In the genomic region with DNA sequence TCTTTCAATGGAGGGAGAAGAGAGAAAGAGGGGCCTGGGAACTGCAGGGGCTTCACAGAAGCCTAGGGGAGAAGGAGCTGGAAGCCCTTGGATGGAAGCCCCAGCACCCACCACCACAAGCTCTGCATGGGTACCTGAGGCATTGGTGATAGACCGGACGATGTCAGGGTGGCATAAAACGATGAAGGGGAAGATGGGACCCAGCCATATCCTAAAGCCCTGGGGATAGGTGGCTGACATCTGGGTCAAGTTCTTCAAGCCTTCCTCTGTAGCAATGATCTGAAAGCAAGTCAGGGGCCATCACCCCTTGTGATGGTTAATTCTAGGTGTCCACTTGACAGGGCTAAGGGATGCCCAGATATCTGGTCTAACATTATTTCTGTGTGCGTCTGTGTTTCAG, we compare ENCODE assay signal across 39 cellular contexts. TPM values are rescaled to one million over a fixed set of nuclear protein-coding genes. Genes with fewer than 3 reads are reported as not detected.
"Had no signal": no experiment of that assay in that cellular context is flagged by ENCODE, and none has a peak within 500 bp of the region (broad histone marks: within the 10 kb centered on the region; RNA-seq: fewer than 3 reads in every experiment).

No MANE protein-coding gene starts in this region.

- H3K36me3 Mint-ChIP-seq: activated CD4-positive, alpha-beta memory T cell treated with anti-CD3 and anti-CD28 coated beads for 36 hours; activated naive CD8-positive, alpha-beta T cell treated with anti-CD3 and anti-CD28 coated beads for 36 hours; brain had no signal

- H3K9me3 Mint-ChIP-seq: activated B cell treated with CpG ODN at 0.5 μM for 24 hours; activated CD4-positive, alpha-beta memory T cell treated with anti-CD3 and anti-CD28 coated beads for 36 hours; activated CD4-positive, alpha-beta T cell treated with anti-CD3 and anti-CD28 coated beads, Interleukin-2, amount 10 ng/mL, durations not matched to agents 24 days and 14 days; activated CD8-positive, alpha-beta T cell treated with anti-CD3 and anti-CD28 coated beads for 36 hours; activated naive CD4-positive, alpha-beta T cell treated with anti-CD3 and anti-CD28 coated beads for 36 hours; activated naive CD4-positive, alpha-beta T cell treated with anti-CD3 and anti-CD28 coated beads, Interleukin-2, amount 50 U/mL, for 72 hours; activated naive CD8-positive, alpha-beta T cell treated with anti-CD3 and anti-CD28 coated beads for 36 hours; activated T-cell treated with anti-CD3 and anti-CD28 coated beads, Interleukin-2, amount 50 U/mL, for 4 hours; activated T-cell treated with anti-CD3 and anti-CD28 coated beads, Interleukin-2, amount 50 U/mL, for 72 hours; activated T-helper 1 cell treated with anti-CD3 and anti-CD28 coated beads, Interleukin-12 subunit alpha, Interleukin-12 subunit beta, Interleukin-2, Interleukin-4 antibody, amounts not matched to agents 30 ng/mL and 10 ng/mL and 1 ng/mL, durations not matched to agents 14 hours and 24 hours and 36 hours; activated T-helper 17 cell treated with anti-CD3 and anti-CD28 coated beads, Interleukin-2, amount 50 U/mL, for 72 hours; central memory CD8-positive, alpha-beta T cell; T-helper 2 cell treated with Interferon-gamma antibody and Interleukin-4, amounts not matched to agents 5 μg/mL and 100 μg/mL, for 36 hours had no signal

- H3K27me3 ChIP-seq: ascending aorta, cardiac muscle cell had no signal

- H3K4me1 Mint-ChIP-seq: activated B cell treated with CpG ODN at 0.5 μM for 24 hours; activated CD4-positive, alpha-beta T cell treated with anti-CD3 and anti-CD28 coated beads, Interleukin-2, amount 10 ng/mL, durations not matched to agents 24 days and 14 days; activated naive CD8-positive, alpha-beta T cell treated with anti-CD3 and anti-CD28 coated beads for 36 hours; activated T-helper 17 cell treated with anti-CD3 and anti-CD28 coated beads, Interleukin-2, amount 50 U/mL, for 72 hours; brain; central memory CD8-positive, alpha-beta T cell had no signal

- H3K27ac ChIP-seq: ascending aorta, cardiac muscle cell, VCaP had no signal

- H3K36me3 ChIP-seq: cardiac muscle cell had no signal

- H3K27ac Mint-ChIP-seq: activated B cell treated with CpG ODN at 0.5 μM for 24 hours; activated CD4-positive, alpha-beta memory T cell treated with anti-CD3 and anti-CD28 coated beads for 36 hours; activated CD4-positive, alpha-beta T cell treated with anti-CD3 and anti-CD28 coated beads, Interleukin-2, amount 10 ng/mL, durations not matched to agents 24 days and 14 days; activated CD8-positive, alpha-beta T cell treated with anti-CD3 and anti-CD28 coated beads for 36 hours; activated naive CD4-positive, alpha-beta T cell treated with anti-CD3 and anti-CD28 coated beads for 36 hours; activated naive CD8-positive, alpha-beta T cell treated with anti-CD3 and anti-CD28 coated beads for 36 hours; activated T-cell treated with anti-CD3 and anti-CD28 coated beads, Interleukin-2, amount 50 U/mL, for 72 hours; activated T-helper 1 cell treated with anti-CD3 and anti-CD28 coated beads, Interleukin-12 subunit alpha, Interleukin-12 subunit beta, Interleukin-2, Interleukin-4 antibody, amounts not matched to agents 30 ng/mL and 10 ng/mL and 1 ng/mL, durations not matched to agents 14 hours and 24 hours and 36 hours; activated T-helper 17 cell treated with anti-CD3 and anti-CD28 coated beads, Interleukin-2, amount 50 U/mL, for 72 hours; brain; T-helper 2 cell treated with Interferon-gamma antibody and Interleukin-4, amounts not matched to agents 5 μg/mL and 100 μg/mL, for 36 hours had no signal

- ATAC-seq: activated CD8-positive, alpha-beta T cell treated with anti-CD3 and anti-CD28 coated beads for 36 hours; activated naive CD4-positive, alpha-beta T cell treated with anti-CD3 and anti-CD28 coated beads, Interleukin-2, amount 50 U/mL, for 72 hours; activated T-cell treated with anti-CD3 and anti-CD28 coated beads, Interleukin-2, amount 50 U/mL, for 4 hours; activated T-cell treated with anti-CD3 and anti-CD28 coated beads, Interleukin-2, amount 50 U/mL, for 72 hours; activated T-helper 17 cell treated with anti-CD3 and anti-CD28 coated beads, Interleukin-2, amount 50 U/mL, for 72 hours had no signal

- H3K4me3 Mint-ChIP-seq: activated B cell treated with CpG ODN at 0.5 μM for 24 hours; activated CD4-positive, alpha-beta memory T cell treated with anti-CD3 and anti-CD28 coated beads for 36 hours; activated CD4-positive, alpha-beta T cell treated with anti-CD3 and anti-CD28 coated beads, Interleukin-2, amount 10 ng/mL, durations not matched to agents 24 days and 14 days; activated CD8-positive, alpha-beta T cell treated with anti-CD3 and anti-CD28 coated beads for 36 hours; activated naive CD4-positive, alpha-beta T cell treated with anti-CD3 and anti-CD28 coated beads for 36 hours; activated naive CD8-positive, alpha-beta T cell treated with anti-CD3 and anti-CD28 coated beads for 36 hours; activated T-cell treated with anti-CD3 and anti-CD28 coated beads, Interleukin-2, amount 50 U/mL, for 4 hours; activated T-cell treated with anti-CD3 and anti-CD28 coated beads, Interleukin-2, amount 50 U/mL, for 72 hours; activated T-helper 1 cell treated with anti-CD3 and anti-CD28 coated beads, Interleukin-12 subunit alpha, Interleukin-12 subunit beta, Interleukin-2, Interleukin-4 antibody, amounts not matched to agents 30 ng/mL and 10 ng/mL and 1 ng/mL, durations not matched to agents 14 hours and 24 hours and 36 hours; activated T-helper 17 cell treated with anti-CD3 and anti-CD28 coated beads, Interleukin-2, amount 50 U/mL, for 72 hours; brain; central memory CD8-positive, alpha-beta T cell; T-helper 2 cell treated with Interferon-gamma antibody and Interleukin-4, amounts not matched to agents 5 μg/mL and 100 μg/mL, for 36 hours had no signal

- H3K27me3 Mint-ChIP-seq: activated CD4-positive, alpha-beta T cell treated with anti-CD3 and anti-CD28 coated beads, Interleukin-2, amount 10 ng/mL, durations not matched to agents 24 days and 14 days; brain had no signal

- H3K4me3 ChIP-seq: ascending aorta, cardiac muscle cell had no signal

- H3K9me3 ChIP-seq: ascending aorta had no signal

- DNase-seq: activated B cell treated with CpG ODN at 0.5 μM for 24 hours; activated CD4-positive, alpha-beta memory T cell treated with anti-CD3 and anti-CD28 coated beads for 36 hours; activated CD4-positive, alpha-beta T cell treated with anti-CD3 and anti-CD28 coated beads for 4 hours; activated CD4-positive, alpha-beta T cell treated with anti-CD3 and anti-CD28 coated beads, Interleukin-2, amount 10 ng/mL, durations not matched to agents 24 days and 14 days; activated CD4-positive, alpha-beta T cell treated with anti-CD3 and anti-CD28 coated beads, Interleukin-2, amount 50 U/mL, for 1 hour; activated CD4-positive, alpha-beta T cell treated with anti-CD3 and anti-CD28 coated beads, Interleukin-2, amount 50 U/mL, for 4 hours; activated CD4-positive, CD25-positive, alpha-beta regulatory T cell treated with anti-CD3 and anti-CD28 coated beads, Interleukin-2, amount 50 U/mL, for 72 hours; activated CD8-positive, alpha-beta memory T cell treated with anti-CD3 and anti-CD28 coated beads, Interleukin-2, amount 50 U/mL, for 4 hours; activated CD8-positive, alpha-beta T cell treated with anti-CD3 and anti-CD28 coated beads for 36 hours; activated effector memory CD4-positive, alpha-beta T cell treated with anti-CD3 and anti-CD28 coated beads, Interleukin-2, amount 50 U/mL, for 16 hours; activated gamma-delta T cell treated with Interleukin-2 at 50 U/mL for 16 hours; activated naive CD4-positive, alpha-beta T cell; activated naive CD4-positive, alpha-beta T cell treated with anti-CD3 and anti-CD28 coated beads for 36 hours; activated naive CD4-positive, alpha-beta T cell treated with anti-CD3 and anti-CD28 coated beads, Interleukin-2, amount 50 U/mL, for 16 hours; activated naive CD8-positive, alpha-beta T cell treated with anti-CD3 and anti-CD28 coated beads for 36 hours; activated T-cell treated with anti-CD3 and anti-CD28 coated beads for 4 hours; activated T-cell treated with anti-CD3 and anti-CD28 coated beads, Interleukin-2, amount 50 U/mL, for 1 hour; activated T-cell treated with anti-CD3 and anti-CD28 coated beads, Interleukin-2, amount 50 U/mL, for 4 hours; activated T-cell treated with anti-CD3 and anti-CD28 coated beads, Interleukin-2, amount 50 U/mL, for 72 hours; amygdala; anterior cingulate cortex; caudate nucleus; cerebellar nuclear complex; SW 1271; T-helper 2 cell; T-helper 9 cell had no signal

RNA-seq across cellular contexts. Expression of gene OR10H5, which starts 11.2 kb away (rescaled TPM):
- total RNA-seq: activated B cell treated with CpG ODN at 0.5 μM for 24 hours; activated CD4-positive, alpha-beta memory T cell treated with anti-CD3 and anti-CD28 coated beads for 36 hours; activated CD4-positive, alpha-beta T cell treated with anti-CD3 and anti-CD28 coated beads, Interleukin-2, amount 10 ng/mL, durations not matched to agents 24 days and 14 days; activated CD8-positive, alpha-beta memory T cell treated with anti-CD3 and anti-CD28 coated beads for 36 hours; activated naive CD4-positive, alpha-beta T cell treated with anti-CD3 and anti-CD28 coated beads for 36 hours; activated naive CD4-positive, alpha-beta T cell treated with anti-CD3 and anti-CD28 coated beads, Interleukin-2, amount 50 U/mL, for 72 hours; activated naive CD8-positive, alpha-beta T cell treated with anti-CD3 and anti-CD28 coated beads for 36 hours; activated T-cell treated with anti-CD3 and anti-CD28 coated beads, Interleukin-2, amount 50 U/mL, for 4 hours; activated T-cell treated with anti-CD3 and anti-CD28 coated beads, Interleukin-2, amount 50 U/mL, for 72 hours; activated T-helper 1 cell treated with anti-CD3 and anti-CD28 coated beads, Interleukin-12 subunit alpha, Interleukin-12 subunit beta, Interleukin-2, Interleukin-4 antibody, amounts not matched to agents 30 ng/mL and 10 ng/mL and 1 ng/mL, durations not matched to agents 14 hours and 24 hours and 36 hours; activated T-helper 17 cell treated with anti-CD3 and anti-CD28 coated beads, Interleukin-2, amount 50 U/mL, for 72 hours; ascending aorta; bronchial epithelial cell; cardiac muscle cell; T-helper 1 cell treated with Interleukin-12 subunit alpha and Interleukin-12 subunit beta and Interleukin-4 antibody, amounts not matched to agents 30 ng/mL and 1 ng/mL, for 36 hours had no signal
- polyA plus RNA-seq: cardiac muscle cell had no signal

RNA-seq across cellular contexts. Expression of gene OR10H3, which starts 38.5 kb away (rescaled TPM):
- total RNA-seq: activated B cell treated with CpG ODN at 0.5 μM for 24 hours; activated CD4-positive, alpha-beta memory T cell treated with anti-CD3 and anti-CD28 coated beads for 36 hours; activated CD4-positive, alpha-beta T cell treated with anti-CD3 and anti-CD28 coated beads, Interleukin-2, amount 10 ng/mL, durations not matched to agents 24 days and 14 days; activated CD8-positive, alpha-beta memory T cell treated with anti-CD3 and anti-CD28 coated beads for 36 hours; activated CD8-positive, alpha-beta T cell treated with anti-CD3 and anti-CD28 coated beads for 36 hours; activated naive CD4-positive, alpha-beta T cell treated with anti-CD3 and anti-CD28 coated beads for 36 hours; activated naive CD4-positive, alpha-beta T cell treated with anti-CD3 and anti-CD28 coated beads, Interleukin-2, amount 50 U/mL, for 72 hours; activated naive CD8-positive, alpha-beta T cell treated with anti-CD3 and anti-CD28 coated beads for 36 hours; activated T-cell treated with anti-CD3 and anti-CD28 coated beads, Interleukin-2, amount 50 U/mL, for 4 hours; activated T-cell treated with anti-CD3 and anti-CD28 coated beads, Interleukin-2, amount 50 U/mL, for 72 hours; activated T-helper 1 cell treated with anti-CD3 and anti-CD28 coated beads, Interleukin-12 subunit alpha, Interleukin-12 subunit beta, Interleukin-2, Interleukin-4 antibody, amounts not matched to agents 30 ng/mL and 10 ng/mL and 1 ng/mL, durations not matched to agents 14 hours and 24 hours and 36 hours; activated T-helper 17 cell treated with anti-CD3 and anti-CD28 coated beads, Interleukin-2, amount 50 U/mL, for 72 hours; ascending aorta; bronchial epithelial cell; cardiac muscle cell; T-helper 1 cell treated with Interleukin-12 subunit alpha and Interleukin-12 subunit beta and Interleukin-4 antibody, amounts not matched to agents 30 ng/mL and 1 ng/mL, for 36 hours had no signal
- polyA plus RNA-seq: adipose tissue, cardiac muscle cell had no signal

RNA-seq across cellular contexts. Expression of gene OR10H1, which starts 39.2 kb away (rescaled TPM):
- total RNA-seq: activated B cell treated with CpG ODN at 0.5 μM for 24 hours; activated CD4-positive, alpha-beta memory T cell treated with anti-CD3 and anti-CD28 coated beads for 36 hours; activated CD8-positive, alpha-beta memory T cell treated with anti-CD3 and anti-CD28 coated beads for 36 hours; activated CD8-positive, alpha-beta T cell treated with anti-CD3 and anti-CD28 coated beads for 36 hours; activated naive CD4-positive, alpha-beta T cell treated with anti-CD3 and anti-CD28 coated beads for 36 hours; activated naive CD8-positive, alpha-beta T cell treated with anti-CD3 and anti-CD28 coated beads for 36 hours; activated T-helper 1 cell treated with anti-CD3 and anti-CD28 coated beads, Interleukin-12 subunit alpha, Interleukin-12 subunit beta, Interleukin-2, Interleukin-4 antibody, amounts not matched to agents 30 ng/mL and 10 ng/mL and 1 ng/mL, durations not matched to agents 14 hours and 24 hours and 36 hours; activated T-helper 17 cell treated with anti-CD3 and anti-CD28 coated beads, Interleukin-2, amount 50 U/mL, for 72 hours; ascending aorta; bronchial epithelial cell; cardiac muscle cell had no signal
- polyA plus RNA-seq: adipose tissue, cardiac muscle cell had no signal

RNA-seq across cellular contexts. Expression of gene OR10H2, which starts 48.4 kb away (rescaled TPM):
- total RNA-seq: activated B cell treated with CpG ODN at 0.5 μM for 24 hours; activated CD4-positive, alpha-beta memory T cell treated with anti-CD3 and anti-CD28 coated beads for 36 hours; activated CD4-positive, alpha-beta T cell treated with anti-CD3 and anti-CD28 coated beads, Interleukin-2, amount 10 ng/mL, durations not matched to agents 24 days and 14 days; activated CD8-positive, alpha-beta memory T cell treated with anti-CD3 and anti-CD28 coated beads for 36 hours; activated CD8-positive, alpha-beta T cell treated with anti-CD3 and anti-CD28 coated beads for 36 hours; activated naive CD4-positive, alpha-beta T cell treated with anti-CD3 and anti-CD28 coated beads for 36 hours; activated naive CD4-positive, alpha-beta T cell treated with anti-CD3 and anti-CD28 coated beads, Interleukin-2, amount 50 U/mL, for 72 hours; activated naive CD8-positive, alpha-beta T cell treated with anti-CD3 and anti-CD28 coated beads for 36 hours; activated T-cell treated with anti-CD3 and anti-CD28 coated beads, Interleukin-2, amount 50 U/mL, for 4 hours; activated T-cell treated with anti-CD3 and anti-CD28 coated beads, Interleukin-2, amount 50 U/mL, for 72 hours; activated T-helper 1 cell treated with anti-CD3 and anti-CD28 coated beads, Interleukin-12 subunit alpha, Interleukin-12 subunit beta, Interleukin-2, Interleukin-4 antibody, amounts not matched to agents 30 ng/mL and 10 ng/mL and 1 ng/mL, durations not matched to agents 14 hours and 24 hours and 36 hours; activated T-helper 17 cell treated with anti-CD3 and anti-CD28 coated beads, Interleukin-2, amount 50 U/mL, for 72 hours; ascending aorta; bronchial epithelial cell; cardiac muscle cell; T-helper 1 cell treated with Interleukin-12 subunit alpha and Interleukin-12 subunit beta and Interleukin-4 antibody, amounts not matched to agents 30 ng/mL and 1 ng/mL, for 36 hours had no signal
- polyA plus RNA-seq: adipose tissue, cardiac muscle cell had no signal
